ENCODE assay signal across 11 cellular contexts in the genomic region with DNA sequence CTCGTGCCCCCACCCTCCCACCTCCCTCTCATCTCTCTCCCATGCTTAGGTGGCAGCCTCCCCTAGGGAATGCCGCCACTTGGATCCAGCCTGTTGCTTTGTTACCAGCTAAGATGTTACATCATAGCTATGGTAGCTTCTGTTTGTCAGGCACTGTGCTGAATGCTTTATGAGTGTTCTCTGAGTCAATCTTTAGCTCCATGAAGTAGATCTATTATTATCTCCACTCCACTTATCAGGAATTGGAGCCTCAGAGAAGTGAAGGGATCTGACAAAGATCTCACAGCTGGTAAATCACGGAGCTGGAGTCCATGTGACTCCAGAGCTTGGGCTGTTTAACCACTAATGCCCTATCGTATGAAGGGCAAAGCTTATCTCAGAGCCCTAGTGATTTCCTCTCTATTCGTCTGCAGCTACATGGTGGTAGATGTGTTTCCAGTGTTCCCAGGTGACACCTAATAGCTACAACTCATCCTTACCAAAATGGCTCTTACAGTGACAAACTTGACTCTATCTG. TPM values are rescaled to one million over a fixed set of nuclear protein-coding genes. Genes with fewer than 3 reads are reported as not detected.
DNase-seq lines count a peak whose midpoint lies in the region; ATAC-seq, FAIRE-seq and TF ChIP-seq lines count a peak whose summit lies in the region.
"Had no signal": no experiment of that assay in that cellular context is flagged by ENCODE, and none has a peak within 500 bp of the region (broad histone marks: within the 10 kb centered on the region; RNA-seq: fewer than 3 reads in every experiment).

No MANE protein-coding gene starts in this region.

- peak; percentile 78 for ATAC-seq in left ventricle myocardium superior
- ATAC-seq: naive thymus-derived CD4-positive, alpha-beta T cell had no signal

- H3K27me3 Mint-ChIP-seq in astrocyte (ENCODE audit: low read depth, unreplicated experiment), result peaks cover 2% of the 10 kb centered on the region

- H3K9me3 ChIP-seq in Karpas-422 (ENCODE audit: low read length), result no peaks in the 10 kb centered on the region
- H3K9me3 ChIP-seq in astrocyte (ENCODE audit: insufficient read depth, low read depth, low read length), result no peaks in the 10 kb centered on the region
- no peaks in the 10 kb centered on the region for H3K9me3 ChIP-seq in tibial artery

- H3K79me2 ChIP-seq in Karpas-422 (ENCODE audit: low read length) (no peaks in the 10 kb centered on the region), astrocyte (ENCODE audit: insufficient read depth, low read length) (no peaks in the 10 kb centered on the region)

- H3K36me3 Mint-ChIP-seq in astrocyte (ENCODE audit: low read depth, unreplicated experiment), result peaks cover 4% of the 10 kb centered on the region
- H3K36me3 Mint-ChIP-seq: activated CD4-positive, alpha-beta memory T cell treated with anti-CD3 and anti-CD28 coated beads for 36 hours had no signal

- intact Hi-C loops in left ventricle myocardium superior (cut with micrococcal nuclease) (no loop called here), tibial artery (cut with DNase I; ENCODE audit: low total_unique reads) (no loop called here)

- peaks cover 6% of the 10 kb centered on the region for H3K4me1 Mint-ChIP-seq in astrocyte (ENCODE audit: low read depth, unreplicated experiment)
- H3K4me1 Mint-ChIP-seq: naive thymus-derived CD4-positive, alpha-beta T cell had no signal

- H4K20me1 ChIP-seq in Karpas-422 (ENCODE audit: insufficient read depth, low read depth, low read length) (no peaks in the 10 kb centered on the region), astrocyte (ENCODE audit: insufficient read depth, low read length) (no peaks in the 10 kb centered on the region)

- H3K27me3 ChIP-seq in Karpas-422 (ENCODE audit: low read length) (no peaks in the 10 kb centered on the region), astrocyte (ENCODE audit: insufficient read depth, low read length) (no peaks in the 10 kb centered on the region), tibial artery (no peaks in the 10 kb centered on the region)

- peak; percentile 69 for FAIRE-seq in astrocyte (lab: Jason Lieb, UNC)

- H3K9ac ChIP-seq in Karpas-422 (ENCODE audit: low read length) (no peak overlapping the region), astrocyte (ENCODE audit: low read length) (no peak overlapping the region)

- DNase-seq in Karpas-422 (peak; percentile 34), astrocyte (ENCODE audit: low read depth) (peak; percentile 76), left ventricle myocardium superior (peak; percentile 49), tibial artery (no peak), DMS114 treated with DMSO at 0.1 percent for 48 hours (lab: John Stamatoyannopoulos, UW; ENCODE audit: unreplicated experiment) (no peak), NCI-H1930 (lab: John Stamatoyannopoulos, UW) (no peak)
- DNase-seq in NK-92 treated with Interleukin-12 subunit alpha and Interleukin-12 subunit beta, amount 100 ng/mL, for 24 hours (lab: John Stamatoyannopoulos, UW), result no peak
- DNase-seq: activated CD4-positive, alpha-beta memory T cell treated with anti-CD3 and anti-CD28 coated beads for 36 hours; activated naive CD4-positive, alpha-beta T cell; naive thymus-derived CD4-positive, alpha-beta T cell; NCI-H1092 had no signal

- no peak overlapping the region for H3K4me3 Mint-ChIP-seq in astrocyte (ENCODE audit: unreplicated experiment)
- H3K4me3 Mint-ChIP-seq: activated CD4-positive, alpha-beta memory T cell treated with anti-CD3 and anti-CD28 coated beads for 36 hours; naive thymus-derived CD4-positive, alpha-beta T cell had no signal

- H3K27ac ChIP-seq in Karpas-422 (ENCODE audit: low read length), result no peak overlapping the region
- no peak overlapping the region for H3K27ac ChIP-seq in astrocyte (ENCODE audit: low read depth, low read length)
- H3K27ac ChIP-seq in tibial artery, result peak overlapping the region; percentile 40 to 58

- no peak overlapping the region for H2AFZ ChIP-seq in Karpas-422 (ENCODE audit: low read length)
- H2AFZ ChIP-seq in astrocyte (ENCODE audit: low read depth, low read length), result peak overlapping the region; percentile 56

- no peaks in the 10 kb centered on the region for H3K9me2 ChIP-seq in Karpas-422 (replicated peaks; ENCODE audit: insufficient read depth, low read length)

- no peak overlapping the region for H3K4me3 ChIP-seq in Karpas-422 (ENCODE audit: low read length)
- H3K4me3 ChIP-seq in astrocyte (ENCODE audit: insufficient read depth, low read depth, low read length), result no peak overlapping the region
- no peak overlapping the region for H3K4me3 ChIP-seq in tibial artery

- no peaks in the 10 kb centered on the region for H3K4me1 ChIP-seq in Karpas-422 (ENCODE audit: low read length)
- peaks cover 17% of the 10 kb centered on the region for H3K4me1 ChIP-seq in astrocyte (ENCODE audit: insufficient read depth, low read length)
- H3K4me1 ChIP-seq in tibial artery, result peaks cover 0 to 62% (median 23%) of the 10 kb centered on the region in 4 donors

- no peak overlapping the region for H3K27ac Mint-ChIP-seq in astrocyte (ENCODE audit: unreplicated experiment)
- H3K27ac Mint-ChIP-seq: activated CD4-positive, alpha-beta memory T cell treated with anti-CD3 and anti-CD28 coated beads for 36 hours; naive thymus-derived CD4-positive, alpha-beta T cell had no signal

- no peak for TF ChIP-seq CTCF in astrocyte (IDR thresholded peaks at IDR 0.05; ENCODE audit: insufficient read depth, low read depth, low read length)
- TF ChIP-seq CTCF in tibial artery (IDR thresholded peaks at IDR 0.05), result no peak

- H3K9me3 Mint-ChIP-seq in astrocyte (ENCODE audit: unreplicated experiment), result no peaks in the 10 kb centered on the region
- H3K9me3 Mint-ChIP-seq: activated CD4-positive, alpha-beta memory T cell treated with anti-CD3 and anti-CD28 coated beads for 36 hours; naive thymus-derived CD4-positive, alpha-beta T cell had no signal

- H3K4me2 ChIP-seq in Karpas-422 (ENCODE audit: low read depth, low read length, poor library complexity, severe bottlenecking) (no peak overlapping the region), astrocyte (ENCODE audit: low read length) (peak overlapping the region; percentile 68)

- H3K36me3 ChIP-seq in Karpas-422 (ENCODE audit: insufficient read depth, low read length) (no peaks in the 10 kb centered on the region), astrocyte (ENCODE audit: insufficient read depth, low read length) (no peaks in the 10 kb centered on the region), tibial artery (peaks cover 13 to 29% (median 15%) of the 10 kb centered on the region in 3 donors)

RNA-seq across cellular contexts. Expression of gene GARNL3, which starts 54.1 kb away (rescaled TPM):
- 1.2 and 2.2 TPM in 2 replicates for total RNA-seq in Karpas-422 (2014; rRNA removed; shearing (Covaris generic); ENCODE audit: low replicate concordance)
- 4.5 and 5.4 TPM in 2 replicates for total RNA-seq in astrocyte
- 17.3 TPM for total RNA-seq in left ventricle myocardium superior

Comparison
In these comparisons a context has a peak if more than half of its experiments do, and no peak if none do; other contexts are left out.
1. DNase-seq: peak in Karpas-422 (single experiment), astrocyte (single experiment) and left ventricle myocardium superior (single experiment); none in tibial artery (0 of 2), DMS114 treated with DMSO at 0.1 percent for 48 hours (single experiment), NK-92 treated with Interleukin-12 subunit alpha and Interleukin-12 subunit beta, amount 100 ng/mL, for 24 hours (single experiment) and NCI-H1930 (0 of 2).
2. H3K27ac ChIP-seq: peak in tibial artery (2 of 2); none in Karpas-422 (single experiment) and astrocyte (single experiment).